In the genomic region with DNA sequence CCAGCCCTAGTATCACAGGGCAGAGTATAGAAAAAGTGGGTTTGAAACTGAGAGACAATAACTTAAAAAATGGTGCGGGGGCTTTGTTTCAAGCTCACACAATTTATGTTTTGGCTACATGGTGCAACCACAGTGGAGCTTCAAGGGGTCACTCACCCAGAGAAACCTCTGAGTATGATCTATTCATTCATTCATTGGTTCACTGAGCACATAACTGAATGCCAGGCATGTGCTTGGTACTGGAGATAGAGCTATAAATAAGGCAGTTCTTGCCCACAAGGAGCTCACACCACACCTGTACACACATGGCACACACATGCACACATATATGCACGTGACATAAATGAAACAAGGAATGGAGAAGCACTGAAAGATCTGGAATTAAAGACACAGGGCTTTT, we compare ENCODE assay signal across 26 cellular contexts.
"Had no signal": no experiment of that assay in that cellular context is flagged by ENCODE, and none has a peak within 500 bp of the region (broad histone marks: within the 10 kb centered on the region; RNA-seq: fewer than 3 reads in every experiment).

No MANE protein-coding gene starts in this region.

- ATAC-seq: foreskin keratinocyte; left lobe of liver; mucosa of descending colon; natural killer cell treated with Interleukin-12 subunit alpha and Interleukin-12 subunit beta and Interleukin-15 and Interleukin-18, amount 100 ng/mL, for 72 hours; right cardiac atrium; stimulated activated effector memory CD8-positive, alpha-beta T cell treated with anti-CD3 and anti-CD28 coated beads, Interleukin-12 subunit alpha, Interleukin-12 subunit beta, amount 100 ng/mL, for 72 hours had no signal

- H3K36me3 ChIP-seq: esophagus muscularis mucosa, prostate gland, sigmoid colon, thoracic aorta, tibial nerve, upper lobe of left lung had no signal

- H3K27ac ChIP-seq: coronary artery, esophagus muscularis mucosa, prostate gland, sigmoid colon, thoracic aorta, tibial nerve, upper lobe of left lung had no signal

- DNase-seq: dermis blood vessel endothelial cell; effector memory CD4-positive, alpha-beta T cell; foreskin keratinocyte; hypothalamus; immature natural killer cell; islet precursor cell; mucosa of descending colon; naive B cell; nucleus accumbens; right cardiac atrium; sigmoid colon; stimulated activated CD4-positive, alpha-beta T cell treated with anti-CD3 and anti-CD28 coated beads, Interleukin-2, amount 100 ng/mL, for 24 hours; stimulated activated CD4-positive, alpha-beta T cell treated with anti-CD3 and anti-CD28 coated beads, Interleukin-4, amount 100 ng/mL, for 24 hours; stimulated activated naive CD4-positive, alpha-beta T cell treated with Interleukin-2 at 50 U/mL for 16 hours; substantia nigra; upper lobe of left lung had no signal

- H3K4me1 ChIP-seq: prostate gland, upper lobe of left lung had no signal

- H3K9me3 ChIP-seq: esophagus muscularis mucosa, mucosa of descending colon, prostate gland, sigmoid colon, thoracic aorta, tibial nerve, upper lobe of left lung had no signal

- FAIRE-seq: urothelium cell line had no signal

- H3K27me3 ChIP-seq: esophagus muscularis mucosa, foreskin keratinocyte, sigmoid colon, tibial nerve, upper lobe of left lung had no signal

- H3K4me3 ChIP-seq: coronary artery, esophagus muscularis mucosa, lung, mucosa of descending colon, prostate gland, sigmoid colon, thoracic aorta, tibial nerve, upper lobe of left lung had no signal
